In the genomic region with DNA sequence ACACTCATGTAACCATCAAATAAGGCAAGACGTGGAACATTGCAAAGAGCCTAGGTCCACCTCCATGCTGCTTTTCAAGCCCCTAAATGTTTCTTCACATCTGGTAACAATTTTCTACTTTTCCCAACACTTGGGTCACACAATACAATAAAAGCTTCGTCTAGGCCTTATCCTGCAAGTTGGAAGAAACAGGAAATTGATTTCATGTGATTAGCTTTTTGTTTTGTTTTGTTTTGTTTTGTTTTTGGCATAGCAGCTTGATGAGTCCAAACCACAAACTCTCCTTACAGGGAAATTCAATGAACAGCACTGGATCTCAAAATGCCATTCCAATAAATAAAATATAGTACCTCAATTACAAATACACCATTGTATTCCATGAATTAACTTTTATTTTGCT, we compare ENCODE assay signal across 18 cellular contexts. TPM values are rescaled to one million over a fixed set of nuclear protein-coding genes. Genes with fewer than 3 reads are reported as not detected.
DNase-seq lines count a peak whose midpoint lies in the region; ATAC-seq and TF ChIP-seq lines count a peak whose summit lies in the region.
"Had no signal": no experiment of that assay in that cellular context is flagged by ENCODE, and none has a peak within 500 bp of the region (broad histone marks: within the 10 kb centered on the region; RNA-seq: fewer than 3 reads in every experiment).

No MANE protein-coding gene starts in this region.

- DNase-seq in AG10803 (ENCODE audit: low read depth), result peak; percentile 89
- peak; percentile 5 for DNase-seq in NCI-H226
- DNase-seq in dermis blood vessel endothelial cell, result peak; percentile 64
- peak; percentile 69 for DNase-seq in mesenchymal stem cell
- no peak for DNase-seq in DMS 273 treated with DMSO at 0.1 percent for 48 hours (lab: John Stamatoyannopoulos, UW)
- DNase-seq in SIG-M5 treated with dmso at 0.1 percent for 504 hours (lab: John Stamatoyannopoulos, UW; ENCODE audit: unreplicated experiment), result no peak
- DNase-seq: activated CD8-positive, alpha-beta memory T cell treated with anti-CD3 and anti-CD28 coated beads for 24 hours; activated effector memory CD4-positive, alpha-beta T cell treated with Interleukin-2 at 50 U/mL for 16 hours; DMS79; endodermal cell; NCI-H2081; NCI-H82; SJCRH30; thyroid gland had no signal

- no peaks in the 10 kb centered on the region for H3K9me3 ChIP-seq in mesenchymal stem cell (ENCODE audit: control insufficient read depth, low read length)
- H3K9me3 ChIP-seq: BLaER1, SJCRH30, thyroid gland had no signal

- no peak overlapping the region for H2BK15ac ChIP-seq in mesenchymal stem cell (ENCODE audit: low read depth, poor library complexity, severe bottlenecking)

- H3K9ac ChIP-seq in mesenchymal stem cell (ENCODE audit: low read length), result peak overlapping the region; percentile 36
- H3K9ac ChIP-seq: BLaER1, parathyroid adenoma had no signal

- no peak for ATAC-seq in activated CD4-positive, CD25-positive, alpha-beta regulatory T cell treated with anti-CD3 and anti-CD28 coated beads, Interleukin-2, amount 50 U/mL, for 24 hours
- no peak for ATAC-seq in GM21529 (IDR thresholded peaks at IDR 0.05; ENCODE audit: unreplicated experiment)

- H2AFZ ChIP-seq in mesenchymal stem cell (ENCODE audit: low read depth, low read length), result no peak overlapping the region
- H2AFZ ChIP-seq: parathyroid adenoma had no signal

- no peak overlapping the region for H3K4me2 ChIP-seq in mesenchymal stem cell (ENCODE audit: low read length, poor library complexity, severe bottlenecking)
- H3K4me2 ChIP-seq: BLaER1 had no signal

- H3K4me3 ChIP-seq in AG10803 (ENCODE audit: low read length) (no peak overlapping the region), mesenchymal stem cell (ENCODE audit: insufficient read depth in 1 of 2, low read depth in 1 of 2, low read length in 2 of 2) (no peak overlapping the region)
- H3K4me3 ChIP-seq: BLaER1, SJCRH30, thyroid gland had no signal

- H2AK5ac ChIP-seq in mesenchymal stem cell (ENCODE audit: low read length, severe bottlenecking), result no peak overlapping the region

- H3K36me3 ChIP-seq in mesenchymal stem cell (ENCODE audit: control insufficient read depth in 1 of 2, insufficient read depth in 2 of 2, low read depth in 1 of 2, low read length in 2 of 2), result peaks cover 0 to 4% of the 10 kb centered on the region in 2 experiments
- H3K36me3 ChIP-seq: BLaER1, thyroid gland had no signal

- no peak overlapping the region for H3K18ac ChIP-seq in mesenchymal stem cell (ENCODE audit: low read depth in 1 of 2, low read length in 2 of 2)

- H4K91ac ChIP-seq in mesenchymal stem cell (ENCODE audit: low read length), result no peak overlapping the region

- H3K23ac ChIP-seq in mesenchymal stem cell (ENCODE audit: low read length in 2 of 2), result no peak overlapping the region

- no peak overlapping the region for H4K8ac ChIP-seq in mesenchymal stem cell (ENCODE audit: low read length)

- H3K27ac ChIP-seq in mesenchymal stem cell (ENCODE audit: low read length, poor library complexity, severe bottlenecking), result no peak overlapping the region
- H3K27ac ChIP-seq: BLaER1, parathyroid adenoma, SJCRH30, thyroid gland had no signal

- no peak overlapping the region for H3K14ac ChIP-seq in mesenchymal stem cell (ENCODE audit: low read length in 2 of 2)

- H2BK120ac ChIP-seq in mesenchymal stem cell (ENCODE audit: low read depth, low read length), result no peak overlapping the region

- peaks cover 4% of the 10 kb centered on the region for H3K4me1 ChIP-seq in mesenchymal stem cell (ENCODE audit: control insufficient read depth, insufficient read depth, low read depth, low read length)
- H3K4me1 ChIP-seq: BLaER1, parathyroid adenoma, SJCRH30, thyroid gland had no signal

- H3K27me3 ChIP-seq in mesenchymal stem cell (ENCODE audit: control insufficient read depth in 1 of 2, insufficient read depth in 1 of 2, low read length in 2 of 2), result no peaks in the 10 kb centered on the region
- H3K27me3 ChIP-seq: BLaER1, SJCRH30, thyroid gland had no signal

- H3K79me1 ChIP-seq in mesenchymal stem cell (replicated peaks; ENCODE audit: low read length, poor library complexity, severe bottlenecking), result peaks cover 6% of the 10 kb centered on the region

- no peak overlapping the region for H2BK12ac ChIP-seq in mesenchymal stem cell (ENCODE audit: low read length in 2 of 2)

- WGBS in mesenchymal stem cell, result 50% methylated on average over 1 of the region's 2 CpGs

- H3K4ac ChIP-seq in mesenchymal stem cell (ENCODE audit: low read depth in 1 of 2, low read length in 2 of 2), result no peak overlapping the region

- no peak overlapping the region for H2BK5ac ChIP-seq in mesenchymal stem cell (ENCODE audit: low read depth, low read length, poor library complexity, severe bottlenecking)

- no peak for TF ChIP-seq CTCF in AG10803 (conservative IDR thresholded peaks at IDR 0.05; ENCODE audit: low read length)

RNA-seq across cellular contexts. Expression of a gene that starts 19.3 kb away (rescaled TPM):
- total RNA-seq in dermis blood vessel endothelial cell, result 2.3 and 3.6 TPM in 2 replicates
- not detected for polyA plus RNA-seq in mesenchymal stem cell (2013, experiment 1 of 2)
- 0.04 TPM for polyA plus RNA-seq in mesenchymal stem cell (2013, experiment 2 of 2)

RNA-seq across cellular contexts. Expression of a gene that starts 28.3 kb away (rescaled TPM):
- 0.74 and 2.0 TPM in 2 replicates for total RNA-seq in dermis blood vessel endothelial cell
- polyA plus RNA-seq in mesenchymal stem cell (2013, experiment 1 of 2), result 0.72 TPM
- polyA plus RNA-seq in mesenchymal stem cell (2013, experiment 2 of 2), result 1.3 TPM

RNA-seq across cellular contexts. Expression of a gene that starts 30.7 kb away (rescaled TPM):
- total RNA-seq in dermis blood vessel endothelial cell, result 2.2 and 3.6 TPM in 2 replicates
- polyA plus RNA-seq in mesenchymal stem cell (2013, experiment 1 of 2), result 0.11 TPM
- 0.07 TPM for polyA plus RNA-seq in mesenchymal stem cell (2013, experiment 2 of 2)

RNA-seq across cellular contexts. Expression of a gene that starts 38.4 kb away (rescaled TPM):
- total RNA-seq in dermis blood vessel endothelial cell, result not detected in 2 replicates
- not detected for polyA plus RNA-seq in mesenchymal stem cell (2013, experiment 1 of 2)
- polyA plus RNA-seq in mesenchymal stem cell (2013, experiment 2 of 2), result 0.11 TPM
- total RNA-seq: SJCRH30, thyroid gland had no signal

RNA-seq across cellular contexts. Expression of a gene that starts 55.0 kb away (rescaled TPM):
- total RNA-seq in dermis blood vessel endothelial cell, result 4.0 and 9.2 TPM in 2 replicates
- not detected for polyA plus RNA-seq in mesenchymal stem cell (2013, experiment 1 of 2)
- polyA plus RNA-seq in mesenchymal stem cell (2013, experiment 2 of 2), result not detected

Comparison
In these comparisons a context has a peak if more than half of its experiments do, and no peak if none do; other contexts are left out.
1. DNase-seq: peak in AG10803 (single experiment), NCI-H226 (single experiment), dermis blood vessel endothelial cell (single experiment) and mesenchymal stem cell (single experiment); none in DMS 273 treated with DMSO at 0.1 percent for 48 hours (single experiment) and SIG-M5 treated with dmso at 0.1 percent for 504 hours (single experiment).